1 cellular context compared by ENCODE assay signal in genomic region chr5:90434116-90434714, GRCh38.
TF ChIP-seq lines count a peak whose summit lies in the region.

No MANE protein-coding gene starts in this region.

TF ChIP-seq in HepG2, 621 proteins besides CTCF, POLR2A, EP300 and RAD21:
- no peak for TF ChIP-seq MEIS1 (CRISPR knock-in tag; IDR thresholded peaks at IDR 0.05; ENCODE audit: borderline replicate concordance)
- no peak for TF ChIP-seq PCBP1 (IDR thresholded peaks at IDR 0.05; ENCODE audit: borderline replicate concordance, low read depth, low read length)
- TF ChIP-seq STAG1 (CRISPR knock-in tag; IDR thresholded peaks at IDR 0.05), result peak; percentile 72
- no peak for TF ChIP-seq NFE2 (CRISPR knock-in tag; IDR thresholded peaks at IDR 0.05)
- no peak for TF ChIP-seq ZBTB21 (CRISPR knock-in tag; IDR thresholded peaks at IDR 0.05)
- no peak for TF ChIP-seq ZNF331 (CRISPR knock-in tag; IDR thresholded peaks at IDR 0.05)
- TF ChIP-seq THAP8 (CRISPR knock-in tag; IDR thresholded peaks at IDR 0.05; ENCODE audit: borderline replicate concordance), result no peak
- no peak for TF ChIP-seq TOPORS (CRISPR knock-in tag; IDR thresholded peaks at IDR 0.05)
- TF ChIP-seq KDM6A (CRISPR knock-in tag; IDR thresholded peaks at IDR 0.05; ENCODE audit: low read depth), result no peak
- 0 out of 2 replicates have a peak, but pooled peaks have one; percentile 25 for TF ChIP-seq MIXL1 (CRISPR knock-in tag; IDR thresholded peaks at IDR 0.05)
- TF ChIP-seq ZNF580 (CRISPR knock-in tag; IDR thresholded peaks at IDR 0.05; ENCODE audit: borderline replicate concordance, low read depth), result no peak
TF ChIP-seq in HepG2: peak in this region for 2.
